ENCODE assay signal across 12 cellular contexts in the genomic region with DNA sequence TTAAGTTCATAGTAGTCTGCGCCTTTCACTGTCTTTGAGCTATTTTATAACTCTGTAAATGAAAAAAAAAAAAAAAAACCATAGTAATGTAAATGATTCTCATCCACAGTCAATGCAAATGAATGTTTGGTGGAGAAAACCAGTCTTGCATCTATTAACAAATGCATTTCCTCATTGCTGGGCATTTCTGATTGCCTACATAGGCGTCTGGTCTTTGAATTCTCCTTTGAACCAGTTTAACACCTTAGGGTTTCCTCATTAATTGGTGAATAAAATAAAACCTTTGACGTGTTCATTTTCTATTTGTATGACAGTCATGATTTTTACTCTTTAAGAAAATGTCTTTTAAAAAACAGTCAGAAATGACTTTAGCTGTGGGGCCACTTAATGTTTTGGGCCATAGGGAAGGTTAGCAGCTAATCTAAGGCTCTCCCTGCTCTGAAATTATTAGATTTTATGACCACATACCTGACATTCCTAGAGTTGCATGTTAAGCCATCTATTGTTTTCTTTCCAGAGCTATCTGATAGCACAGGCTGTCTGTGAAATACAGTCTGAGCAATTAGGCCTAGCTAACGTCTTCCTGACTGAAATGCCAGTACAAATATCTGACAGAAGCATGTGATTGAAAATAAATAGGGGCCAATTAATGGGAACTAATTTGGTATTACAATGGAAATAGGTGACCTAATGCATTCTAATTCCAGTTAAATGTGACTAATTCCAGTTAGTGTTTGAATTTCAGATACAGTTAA.
DNase-seq lines count a peak whose midpoint lies in the region; ATAC-seq, FAIRE-seq and TF ChIP-seq lines count a peak whose summit lies in the region.
"Had no signal": no experiment of that assay in that cellular context is flagged by ENCODE, and none has a peak within 500 bp of the region (broad histone marks: within the 10 kb centered on the region; RNA-seq: fewer than 3 reads in every experiment).

No MANE protein-coding gene starts in this region.

- H3K9me3 ChIP-seq in IMR-90 (ENCODE audit: control insufficient read depth, insufficient read depth, low read length) (no peaks in the 10 kb centered on the region), HepG2 (ENCODE audit: low read length) (no peaks in the 10 kb centered on the region)

- H3K4me3 ChIP-seq in IMR-90 (ENCODE audit: insufficient read depth, low read depth, low read length) (no peak overlapping the region), cardiac fibroblast (replicated peaks in 1 of 2; ENCODE audit: low read depth in 2 of 2, low read length in 2 of 2) (no peak overlapping the region), HepG2 (replicated peaks in 1 of 3; ENCODE audit: insufficient read depth in 1 of 3, low read depth in 2 of 3, low read length in 3 of 3) (no peak overlapping the region)
- H3K4me3 ChIP-seq: SK-N-MC had no signal

- in situ Hi-C loops in IMR-90 (cut with MboI; ENCODE audit: low sequenced_read_pairs) (no loop called here), HepG2 (cut with HindIII; ENCODE audit: extremely low pct_ligation_motif_present, low pct_unique_long_range_greater_than_20kb) (no loop called here)

- H2BK20ac ChIP-seq in IMR-90 (ENCODE audit: low read depth, low read length), result no peak overlapping the region

- WGBS in IMR-90 (ENCODE audit: extremely low coverage in 2 of 2, insufficient read length in 1 of 2), 2 experiments, result no CpG with 5 or more reads among the region's 4 CpGs
- WGBS in HepG2 (ENCODE audit: low lambda C conversion rate), result 18% methylated on average over 4 of the region's 4 CpGs

- no peak overlapping the region for H2AK5ac ChIP-seq in IMR-90 (ENCODE audit: low read depth, low read length)

- H2BK120ac ChIP-seq in IMR-90 (ENCODE audit: low read depth, low read length), result no peak overlapping the region

- TF ChIP-seq POLR2A in IMR-90 (IDR thresholded peaks at IDR 0.05; ENCODE audit: low read depth, low read length), result no peak
- no peak for TF ChIP-seq POLR2A in HepG2 (IDR thresholded peaks at IDR 0.05; ENCODE audit: insufficient read depth in 1 of 2, low read depth in 2 of 2, low read length in 2 of 2)

- no peaks in the 10 kb centered on the region for H3K79me2 ChIP-seq in HepG2 (ENCODE audit: insufficient read depth, low read length)

- no peak for TF ChIP-seq CTCF in IMR-90 (conservative IDR thresholded peaks at IDR 0.05; ENCODE audit: low read depth, low read length)
- no peak for TF ChIP-seq CTCF in cardiac fibroblast (IDR thresholded peaks at IDR 0.05; ENCODE audit: low read depth, low read length)
- TF ChIP-seq CTCF in HepG2 (CRISPR knock-in tag; IDR thresholded peaks at IDR 0.05), result no peak

- H2BK5ac ChIP-seq in IMR-90 (ENCODE audit: low read depth, low read length, poor library complexity, severe bottlenecking), result no peak overlapping the region

- H3K27ac ChIP-seq in IMR-90 (ENCODE audit: insufficient read depth, low read length) (no peak overlapping the region), HepG2 (ENCODE audit: extremely low read length, insufficient read depth, low read length) (no peak overlapping the region)
- H3K27ac ChIP-seq: SK-N-MC had no signal

- H3K56ac ChIP-seq in IMR-90 (ENCODE audit: extremely low read depth, insufficient read depth, low read length), result no peak overlapping the region

- H2BK15ac ChIP-seq in IMR-90 (ENCODE audit: low read depth, low read length), result no peak overlapping the region

- H2AFZ ChIP-seq in IMR-90 (replicated peaks; ENCODE audit: low read length, poor library complexity) (no peak overlapping the region), HepG2 (ENCODE audit: low read length) (no peak overlapping the region)

- no peak overlapping the region for H3K23ac ChIP-seq in IMR-90 (ENCODE audit: low read depth, low read length)

- H3K14ac ChIP-seq in IMR-90 (replicated peaks; ENCODE audit: low read depth, low read length), result no peak overlapping the region

- DNase-seq in AG08395 (ENCODE audit: low spot score) (peak; percentile 43), IMR-90 (peak; percentile 31), cardiac fibroblast (ENCODE audit: low read depth in 2 of 2) (peak; percentile 64 to 88), HepG2 (ENCODE audit: low spot score) (peak; percentile 5), SK-N-DZ (ENCODE audit: low spot score) (no peak), anterior cingulate cortex (lab: John Stamatoyannopoulos, UW) (no peak), NCI-H2227 (lab: John Stamatoyannopoulos, UW; ENCODE audit: unreplicated experiment) (no peak)
- DNase-seq in activated effector memory CD4-positive, alpha-beta T cell treated with anti-CD3 and anti-CD28 coated beads, Interleukin-2, amount 50 U/mL, for 16 hours, result no peak
- DNase-seq: activated CD4-positive, alpha-beta T cell treated with anti-CD3 and anti-CD28 coated beads, Interleukin-2, amount 50 U/mL, for 4 hours; NCI-H2171 treated with DMSO at 0.1 percent for 48 hours; stimulated activated naive CD8-positive, alpha-beta T cell treated with anti-CD3 and anti-CD28 coated beads, Interleukin-15, amount 100 ng/mL, for 72 hours had no signal

- H3K4me1 ChIP-seq in IMR-90 (ENCODE audit: control insufficient read depth, insufficient read depth, low read length), result no peaks in the 10 kb centered on the region
- H3K4me1 ChIP-seq in HepG2 (ENCODE audit: insufficient read depth, low read length), result no peaks in the 10 kb centered on the region

- intact Hi-C loops in IMR-90 (cut with micrococcal nuclease), result no loop called here
- intact Hi-C loops in HepG2 (cut with micrococcal nuclease; ENCODE audit: unreplicated experiment), result no loop called here

- H3K36me3 ChIP-seq in IMR-90 (ENCODE audit: control insufficient read depth, insufficient read depth, low read length) (no peaks in the 10 kb centered on the region), HepG2 (replicated peaks in 1 of 2; ENCODE audit: control insufficient read depth in 1 of 2, insufficient read depth in 2 of 2, low read length in 2 of 2) (no peaks in the 10 kb centered on the region)

- H4K91ac ChIP-seq in IMR-90 (ENCODE audit: insufficient read depth, low read depth, low read length), result no peak overlapping the region

- FAIRE-seq in HepG2 (lab: Jason Lieb, UNC), result no peak

- H2AK9ac ChIP-seq in IMR-90 (replicated peaks; ENCODE audit: low read depth, low read length, poor library complexity), result no peak overlapping the region

- H3K4me2 ChIP-seq in IMR-90 (ENCODE audit: low read depth, low read length) (no peak overlapping the region), HepG2 (ENCODE audit: low read depth, low read length) (no peak overlapping the region)

- H3K18ac ChIP-seq in IMR-90 (ENCODE audit: low read depth, low read length), result no peak overlapping the region

- dilution Hi-C loops in IMR-90 (cut with HindIII; ENCODE audit: low sequenced_read_pairs, unreplicated experiment), result no loop called here

- H3K79me1 ChIP-seq in IMR-90 (ENCODE audit: low read depth in 1 of 2, low read length in 2 of 2), result no peaks in the 10 kb centered on the region

- H3K4ac ChIP-seq in IMR-90 (ENCODE audit: low read depth, low read length), result no peak overlapping the region

- H3K27me3 ChIP-seq in IMR-90 (ENCODE audit: control insufficient read depth, insufficient read depth, low read length) (no peaks in the 10 kb centered on the region; the same call in 1 of the 2 replicates), HepG2 (ENCODE audit: control insufficient read depth in 1 of 2, insufficient read depth in 2 of 2, low read length in 2 of 2) (no peaks in the 10 kb centered on the region; a peak in 1 of 5 replicates)

- TF ChIP-seq RAD21 in IMR-90 (IDR thresholded peaks at IDR 0.05; ENCODE audit: low read length), result no peak
- no peak for TF ChIP-seq RAD21 in HepG2 (CRISPR knock-in tag; IDR thresholded peaks at IDR 0.05)

- H4K20me1 ChIP-seq in IMR-90 (ENCODE audit: insufficient read depth, low read length), result no peaks in the 10 kb centered on the region
- H4K20me1 ChIP-seq in HepG2 (ENCODE audit: insufficient read depth, low read length), result no peaks in the 10 kb centered on the region

- POLR2A ChIA-PET in IMR-90 (lab: Charles Lee; ENCODE audit: unreplicated experiment), result no interaction called here
- POLR2A ChIA-PET in HepG2 (lab: Yijun Ruan, JAX), result no interaction called here

- ATAC-seq in IMR-90 (ENCODE audit: low read depth) (no peak), HepG2 (no peak)
- ATAC-seq: stimulated activated naive CD8-positive, alpha-beta T cell treated with anti-CD3 and anti-CD28 coated beads, Interleukin-15, amount 100 ng/mL, for 72 hours had no signal

- H4K5ac ChIP-seq in IMR-90 (ENCODE audit: low read depth, low read length), result no peak overlapping the region; the same call in 1 of the 2 replicates

- TF ChIP-seq EP300 in HepG2 (IDR thresholded peaks at IDR 0.05; ENCODE audit: low read depth in 2 of 2, low read length in 2 of 2), result no peak
- no peak for TF ChIP-seq EP300 in HepG2 (CRISPR knock-in tag; IDR thresholded peaks at IDR 0.05; ENCODE audit: borderline replicate concordance)

- H4K8ac ChIP-seq in IMR-90 (ENCODE audit: low read depth in 2 of 2, low read length in 2 of 2), result no peak overlapping the region

- no TSS peak for BruUV-seq in IMR-90 (replicated peaks; lab: Mats Ljungman, UMichigan)
- no TSS peak for BruUV-seq in HepG2 (replicated peaks; lab: Mats Ljungman, UMichigan)

- H3K9me1 ChIP-seq in IMR-90 (ENCODE audit: insufficient read depth, low read length), result no peaks in the 10 kb centered on the region

- CTCF ChIA-PET in IMR-90 (lab: Yijun Ruan, JAX) (no interaction called here), HepG2 (lab: Yijun Ruan, JAX; ENCODE audit: low intra/inter-chr PET ratio, low total read pairs) (no interaction called here)

- H3K9ac ChIP-seq in IMR-90 (ENCODE audit: low read depth, low read length), result no peak overlapping the region
- H3K9ac ChIP-seq in HepG2 (ENCODE audit: insufficient read depth, low read depth, low read length), result no peak overlapping the region

TF ChIP-seq in IMR-90, 13 proteins besides CTCF, POLR2A, EP300 and RAD21:
- no peak for TF ChIP-seq NFE2L2 (IDR thresholded peaks at IDR 0.05; ENCODE audit: low read depth, low read length)
- TF ChIP-seq MAZ (IDR thresholded peaks at IDR 0.05; ENCODE audit: borderline replicate concordance, low read depth, low read length), result no peak

TF ChIP-seq in HepG2, 621 proteins besides CTCF, POLR2A, EP300 and RAD21 (continues in another document):
- TF ChIP-seq, protein P1, sequence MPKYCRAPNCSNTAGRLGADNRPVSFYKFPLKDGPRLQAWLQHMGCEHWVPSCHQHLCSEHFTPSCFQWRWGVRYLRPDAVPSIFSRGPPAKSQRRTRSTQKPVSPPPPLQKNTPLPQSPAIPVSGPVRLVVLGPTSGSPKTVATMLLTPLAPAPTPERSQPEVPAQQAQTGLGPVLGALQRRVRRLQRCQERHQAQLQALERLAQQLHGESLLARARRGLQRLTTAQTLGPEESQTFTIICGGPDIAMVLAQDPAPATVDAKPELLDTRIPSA (CRISPR knock-in tag; IDR thresholded peaks at IDR 0.05; ENCODE audit: borderline replicate concordance), result no peak
- no peak for TF ChIP-seq IKZF5 (CRISPR knock-in tag; IDR thresholded peaks at IDR 0.05)

Comparison
In these comparisons a context has a peak if more than half of its experiments do, and no peak if none do; other contexts are left out.
1. DNase-seq: peak in AG08395 (single experiment), IMR-90 (single experiment), cardiac fibroblast (2 of 2) and HepG2 (single experiment); none in activated effector memory CD4-positive, alpha-beta T cell treated with anti-CD3 and anti-CD28 coated beads, Interleukin-2, amount 50 U/mL, for 16 hours (single experiment), SK-N-DZ (single experiment), anterior cingulate cortex (0 of 58) and NCI-H2227 (single experiment).